8 cellular contexts compared by ENCODE assay signal in genomic region chr17:75940727-75941441, GRCh38. TPM values are rescaled to one million over a fixed set of nuclear protein-coding genes. Genes with fewer than 3 reads are reported as not detected.
A peak's percentile ranks its signal among the peaks of the same experiment; 100 is the strongest.
DNase-seq lines count a peak whose midpoint lies in the region; ATAC-seq, FAIRE-seq and TF ChIP-seq lines count a peak whose summit lies in the region.

Gene FBF1 (minus strand): TSS chr17:75941042. CDS start chr17:75938149, 2,893 bp downstream.

- H3K4me1 ChIP-seq in mononuclear cell (ENCODE audit: insufficient read depth, low read length) = peaks cover 15% of the 10 kb centered on the region

- no peaks in the 10 kb centered on the region for H3K9me3 ChIP-seq in mononuclear cell (ENCODE audit: low read depth, low read length)

- H3K4me3 ChIP-seq in epithelial cell of esophagus (ENCODE audit: low read length) (peak within 1 kb of the TSS; percentile 81), mononuclear cell (ENCODE audit: low read length) (peak within 1 kb of the TSS; percentile 69)

- peaks cover 0 to 9% (median 6%) of the 10 kb centered on the region in 3 donors for H3K4me1 Mint-ChIP-seq in IgD-negative memory B cell

- no peaks in the 10 kb centered on the region for H3K27me3 Mint-ChIP-seq in IgD-negative memory B cell

- H3K27ac Mint-ChIP-seq in IgD-negative memory B cell = peak within 1 kb of the TSS; percentile 34 to 74 (median 67)

- no peaks in the 10 kb centered on the region for H3K36me3 Mint-ChIP-seq in IgD-negative memory B cell

- DNase-seq in D721Med (ENCODE audit: insufficient read length, low spot score) (peak; percentile 96), OCI-M1 (lab: John Stamatoyannopoulos, UW) (peak; percentile 95), activated T-cell treated with anti-CD3 and anti-CD28 coated beads for 24 hours (ENCODE audit: low read depth) (peak; percentile 84), epithelial cell of esophagus (ENCODE audit: low read depth) (peak; percentile 97)
- peak; percentile 87 to 89 for DNase-seq in stimulated activated CD8-positive, alpha-beta memory T cell treated with anti-CD3 and anti-CD28 coated beads, Interleukin-2, amount 100 ng/mL, for 48 hours (ENCODE audit: low read depth in 2 of 2)

- ATAC-seq in GM21528 (IDR thresholded peaks at IDR 0.05; ENCODE audit: low FRiP score, unreplicated experiment) = peak; percentile 92

- H3K4me3 Mint-ChIP-seq in IgD-negative memory B cell = peak within 1 kb of the TSS; percentile 83 to 94 (median 88)

- no peaks in the 10 kb centered on the region for H3K27me3 ChIP-seq in mononuclear cell (ENCODE audit: insufficient read depth, low read length)

- no peak for FAIRE-seq in D721Med (lab: Jason Lieb, UNC)

- no peaks in the 10 kb centered on the region for H3K9me3 Mint-ChIP-seq in IgD-negative memory B cell

- TF ChIP-seq CTCF in D721Med (IDR thresholded peaks at IDR 0.05; ENCODE audit: insufficient read depth, missing control alignments) = no peak
- TF ChIP-seq CTCF in epithelial cell of esophagus (IDR thresholded peaks at IDR 0.05; ENCODE audit: insufficient read depth, low read depth, low read length, missing control alignments) = no peak

RNA-seq across cellular contexts. Expression of gene FBF1, which starts in this region (rescaled TPM):
- 1.9 TPM for polyA plus RNA-seq in IgD-negative memory B cell
- total RNA-seq in mononuclear cell = 11.2 TPM

Comparison
In these comparisons a context has a peak if more than half of its experiments do, and no peak if none do; other contexts are left out.
1. Peak in every context shown above with its lines: DNase-seq, ATAC-seq and H3K4me3 ChIP-seq.